ENCODE assay signal across 1 cellular context in genomic region chr22:27397948-27398330, GRCh38.
TF ChIP-seq lines count a peak whose summit lies in the region.

No MANE protein-coding gene starts in this region.

TF ChIP-seq in GM23338, 12 proteins besides CTCF, POLR2A, EP300 and RAD21 (continued from another document):
- TF ChIP-seq ZNF462 (CRISPR knock-in tag; IDR thresholded peaks at IDR 0.05) (no peak), ZNF114 (CRISPR knock-in tag; IDR thresholded peaks at IDR 0.05) (no peak), ZNF331 (CRISPR knock-in tag; IDR thresholded peaks at IDR 0.05; ENCODE audit: low read depth) (no peak), POLR2AphosphoS5 (IDR thresholded peaks at IDR 0.05; ENCODE audit: low read depth) (no peak), JUNB (IDR thresholded peaks at IDR 0.05; ENCODE audit: unreplicated experiment) (no peak), STAT1 (IDR thresholded peaks at IDR 0.05; ENCODE audit: unreplicated experiment) (no peak)
TF ChIP-seq in GM23338: peak in this region for 0.
